Comparison of ENCODE assay signal across 21 cellular contexts in the genomic region with DNA sequence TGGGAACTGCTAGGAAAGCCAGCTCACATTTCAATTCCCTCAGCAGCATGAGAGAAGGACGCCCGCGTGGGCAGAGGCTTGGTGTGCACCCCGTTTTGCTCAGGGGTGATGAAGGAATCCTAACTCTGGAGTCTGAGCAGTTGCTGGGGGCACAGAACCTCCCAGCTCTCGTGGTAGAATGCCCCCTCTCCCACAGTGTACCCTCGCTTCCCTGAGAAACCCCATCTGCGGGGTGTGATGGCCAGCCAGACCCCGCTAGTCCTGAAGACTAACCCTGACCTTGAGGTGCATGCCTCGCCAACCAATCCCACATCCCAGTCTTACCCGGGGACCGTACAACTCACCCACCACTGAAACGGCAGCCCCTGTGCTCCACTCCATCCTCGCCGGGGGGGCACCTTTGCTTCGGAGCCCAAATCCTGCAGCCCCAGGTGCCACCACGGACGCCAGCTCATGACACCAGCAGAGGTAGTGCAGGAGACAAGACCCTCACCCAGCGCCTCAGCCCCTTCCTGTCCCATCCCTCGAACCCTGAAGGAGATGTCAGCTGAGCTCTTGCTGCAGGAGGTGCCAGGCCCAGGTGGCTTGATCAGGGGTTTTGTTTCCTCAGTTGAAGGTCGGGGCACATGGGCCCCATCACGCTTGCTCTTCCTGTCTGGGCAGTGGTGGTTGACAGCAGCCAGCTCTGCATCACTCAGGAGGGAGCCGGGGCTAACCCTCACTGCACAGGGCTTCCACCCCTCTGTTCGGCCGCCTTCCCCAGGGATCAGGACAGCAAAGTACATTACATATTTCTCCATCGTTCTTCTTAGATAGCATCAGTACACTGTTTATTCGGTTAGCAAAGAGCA.
DNase-seq lines count a peak whose midpoint lies in the region; ATAC-seq, FAIRE-seq and TF ChIP-seq lines count a peak whose summit lies in the region.
"Had no signal": no experiment of that assay in that cellular context is flagged by ENCODE, and none has a peak within 500 bp of the region (broad histone marks: within the 10 kb centered on the region; RNA-seq: fewer than 3 reads in every experiment).

No MANE protein-coding gene starts in this region.

- peak overlapping the region; percentile 3; the same call in 1 of the 2 replicates for H3K9ac ChIP-seq in BLaER1
- no peak overlapping the region for H3K9ac ChIP-seq in DND-41 (ENCODE audit: low read depth, low read length)
- H3K9ac ChIP-seq in H1 (replicated peaks in 1 of 4; ENCODE audit: extremely low read depth in 1 of 4, low read depth in 3 of 4, low read length in 3 of 4), result no peak overlapping the region

- H3K36me3 ChIP-seq in BLaER1, result peaks cover 45% of the 10 kb centered on the region
- H3K36me3 ChIP-seq in DND-41 (ENCODE audit: insufficient read depth, low read length), result peaks cover 10% of the 10 kb centered on the region
- H3K36me3 ChIP-seq in H1 (ENCODE audit: control insufficient read depth in 2 of 4, insufficient read depth in 4 of 4, low read length in 3 of 4), result no peaks in the 10 kb centered on the region
- no peaks in the 10 kb centered on the region for H3K36me3 ChIP-seq in osteoblast (ENCODE audit: insufficient read depth, low read length)
- H3K36me3 ChIP-seq in SJCRH30, result no peaks in the 10 kb centered on the region

- H3K14ac ChIP-seq in H1 (ENCODE audit: insufficient read length), result no peak overlapping the region

- H2AFZ ChIP-seq in DND-41 (ENCODE audit: low read depth, low read length), result no peak overlapping the region
- no peak overlapping the region for H2AFZ ChIP-seq in H1 (ENCODE audit: low read length)
- H2AFZ ChIP-seq in osteoblast (ENCODE audit: low read length), result no peak overlapping the region
- H2AFZ ChIP-seq: GM23338 had no signal

- no peak overlapping the region for H2BK12ac ChIP-seq in H1 (ENCODE audit: low read depth, low read length)

- no peak overlapping the region for H2AK5ac ChIP-seq in H1 (ENCODE audit: low read depth, low read length)

- no peak for TF ChIP-seq RAD21 in H1 (IDR thresholded peaks at IDR 0.05 in 1 of 2, conservative IDR thresholded peaks at IDR 0.05 in 1 of 2; ENCODE audit: low read depth in 2 of 2, low read length in 2 of 2)

- CTCF ChIA-PET in H1 (lab: Charles Lee; ENCODE audit: partially characterized antibody), result interaction anchor here (0.6 to 2.2 kb wide), 5 partner anchors 8 to 1581 kb away, joined by 3 to 6 read pairs (median 3); no protein-coding TSS in a partner anchor

- TF ChIP-seq CTCF in DND-41 (IDR thresholded peaks at IDR 0.05; ENCODE audit: borderline replicate concordance, extremely low read depth, low read length, poor library complexity, severe bottlenecking) (no peak), H1 (IDR thresholded peaks at IDR 0.05; ENCODE audit: control extremely low read depth in 1 of 3, insufficient read depth in 1 of 3, low read depth in 1 of 3, low read length in 3 of 3) (no peak), osteoblast (IDR thresholded peaks at IDR 0.05; ENCODE audit: extremely low read depth, low read depth, low read length) (no peak), foreskin keratinocyte (conservative IDR thresholded peaks at IDR 0.05) (no peak)

- peak overlapping the region; percentile 45; the same call in 1 of the 2 replicates for H4K8ac ChIP-seq in H1 (ENCODE audit: extremely low read depth, insufficient read depth, low read length)

- peak overlapping the region; percentile 47 for H3K4ac ChIP-seq in H1 (replicated peaks; ENCODE audit: insufficient read length, low read depth, low read length)

- H3K27ac ChIP-seq in BLaER1 (peak overlapping the region; percentile 54; the same call in 1 of the 2 replicates), DND-41 (ENCODE audit: low read length) (peak overlapping the region; percentile 35; the same call in 1 of the 2 replicates), H1 (ENCODE audit: low read depth, low read length) (no peak overlapping the region), osteoblast (ENCODE audit: low read depth, low read length) (no peak overlapping the region), foreskin keratinocyte (no peak overlapping the region), SJCRH30 (no peak overlapping the region)

- peaks cover 35% of the 10 kb centered on the region for H4K20me1 ChIP-seq in BLaER1
- peaks cover 13% of the 10 kb centered on the region for H4K20me1 ChIP-seq in DND-41 (ENCODE audit: insufficient read depth, low read length)
- H4K20me1 ChIP-seq in H1 (replicated peaks in 1 of 2; ENCODE audit: control insufficient read depth in 1 of 2, insufficient read depth in 2 of 2, low read length in 2 of 2), result no peaks in the 10 kb centered on the region
- peaks cover 7% of the 10 kb centered on the region for H4K20me1 ChIP-seq in osteoblast (ENCODE audit: insufficient read depth, low read length)

- H3K4me2 ChIP-seq in BLaER1, result peak overlapping the region; percentile 61
- no peak overlapping the region for H3K4me2 ChIP-seq in DND-41 (ENCODE audit: insufficient read depth, low read length)
- no peak overlapping the region for H3K4me2 ChIP-seq in H1 (ENCODE audit: insufficient read depth in 1 of 2, low read depth in 2 of 2, low read length in 2 of 2)
- no peak overlapping the region for H3K4me2 ChIP-seq in osteoblast (ENCODE audit: insufficient read depth, low read length)
- H3K4me2 ChIP-seq: GM23338 had no signal

- peak; percentile 66; the same call in 2 of the 3 replicates for ATAC-seq in DND-41 (ENCODE audit: insufficient read depth, low read depth)
- no peak for ATAC-seq in foreskin keratinocyte
- ATAC-seq in GM18502 (IDR thresholded peaks at IDR 0.05; ENCODE audit: poor library complexity, unreplicated experiment), result no peak
- ATAC-seq: Right ventricle myocardium inferior had no signal

- H3K4me1 ChIP-seq in BLaER1 (peaks cover 47% of the 10 kb centered on the region), DND-41 (ENCODE audit: insufficient read depth, low read length) (peaks cover 14% of the 10 kb centered on the region), H1 (replicated peaks in 1 of 4; ENCODE audit: control insufficient read depth in 3 of 4, insufficient read depth in 4 of 4, low read length in 3 of 4) (no peaks in the 10 kb centered on the region; a peak in 1 of 7 replicates), osteoblast (ENCODE audit: insufficient read depth, low read length) (peaks cover 19% of the 10 kb centered on the region), foreskin keratinocyte (no peaks in the 10 kb centered on the region), SJCRH30 (no peaks in the 10 kb centered on the region)

- H4K5ac ChIP-seq in H1 (ENCODE audit: insufficient read length, low read depth, low read length), result no peak overlapping the region

- H2BK15ac ChIP-seq in H1 (ENCODE audit: low read length), result no peak overlapping the region

- H4K91ac ChIP-seq in H1 (replicated peaks; ENCODE audit: insufficient read length, low read length), result no peak overlapping the region

- 89% methylated on average over 26 of the region's 26 CpGs; no CpG with 5 or more reads in 1 of the 2 experiments for WGBS in H1 (ENCODE audit: extremely low coverage in 1 of 2, insufficient coverage in 1 of 2, insufficient read length in 1 of 2, insufficient replicate concordance in 2 of 2, low coverage in 1 of 2, low lambda C conversion rate in 2 of 2, missing lambda C conversion rate in 1 of 2), 2 experiments

- H3K27me3 ChIP-seq in BLaER1 (no peaks in the 10 kb centered on the region), DND-41 (ENCODE audit: insufficient read depth, low read length, poor library complexity) (no peaks in the 10 kb centered on the region), H1 (replicated peaks in 1 of 4; ENCODE audit: control insufficient read depth in 3 of 4, extremely low read depth in 1 of 4, insufficient read depth in 3 of 4, low read length in 3 of 4) (no peaks in the 10 kb centered on the region), osteoblast (ENCODE audit: insufficient read depth, low read length) (no peaks in the 10 kb centered on the region), foreskin keratinocyte (no peaks in the 10 kb centered on the region), SJCRH30 (no peaks in the 10 kb centered on the region; the same call in 1 of the 2 replicates)

- H2BK20ac ChIP-seq in H1 (ENCODE audit: low read length), result no peak overlapping the region

- no peak for TF ChIP-seq EP300 in H1 (IDR thresholded peaks at IDR 0.05; ENCODE audit: borderline replicate concordance in 1 of 2, low read depth in 2 of 2, low read length in 2 of 2)

- POLR2A ChIA-PET in H1 (lab: Charles Lee; ENCODE audit: partially characterized antibody), result no interaction called here

- no peak overlapping the region for H3K56ac ChIP-seq in H1 (replicated peaks; ENCODE audit: insufficient read length, low read depth, low read length)

- no peak overlapping the region for H3K4me3 ChIP-seq in BLaER1
- no peak overlapping the region for H3K4me3 ChIP-seq in DND-41 (ENCODE audit: low read depth in 1 of 2, low read length in 2 of 2)
- H3K4me3 ChIP-seq in H1 (ENCODE audit: extremely low read depth in 1 of 4, insufficient read depth in 2 of 4, low read depth in 3 of 4, low read length in 4 of 4), result no peak overlapping the region
- no peak overlapping the region for H3K4me3 ChIP-seq in osteoblast (ENCODE audit: insufficient read depth, low read length)
- H3K4me3 ChIP-seq in SJCRH30, result no peak overlapping the region
- H3K4me3 ChIP-seq: GM23338 had no signal

- H3K18ac ChIP-seq in H1 (ENCODE audit: extremely low read depth, low read length), result no peak overlapping the region

- no peak overlapping the region for H2BK120ac ChIP-seq in H1 (replicated peaks; ENCODE audit: low read depth, low read length)

- H3K23ac ChIP-seq in H1 (ENCODE audit: insufficient read length), result no peak overlapping the region

- H3K79me2 ChIP-seq in DND-41 (ENCODE audit: insufficient read depth, low read length) (no peaks in the 10 kb centered on the region), H1 (ENCODE audit: control insufficient read depth in 1 of 2, insufficient read depth in 2 of 2, low read length in 2 of 2) (no peaks in the 10 kb centered on the region), osteoblast (ENCODE audit: insufficient read depth, low read length) (no peaks in the 10 kb centered on the region)

- H3K79me1 ChIP-seq in H1 (ENCODE audit: low read depth, low read length), result no peaks in the 10 kb centered on the region

- FAIRE-seq in H1 (lab: Jason Lieb, UNC), result no peak
- FAIRE-seq: A204.1, GM12891, HTR-8/SVneo had no signal

- H2BK5ac ChIP-seq in H1 (ENCODE audit: low read depth, low read length), result no peak overlapping the region; the same call in 1 of the 2 replicates

- H3K23me2 ChIP-seq in H1 (ENCODE audit: low read depth, low read length), result no peaks in the 10 kb centered on the region

- DNase-seq in DND-41, result peak; percentile 28
- DNase-seq in H1 (ENCODE audit: low read depth in 1 of 2, low spot score in 2 of 2), result no peak
- DNase-seq in osteoblast (ENCODE audit: insufficient read length, low spot score, missing footprints), result peak; percentile 56
- DNase-seq in DMS153 treated with DMSO at 0.1 percent for 48 hours (lab: John Stamatoyannopoulos, UW; ENCODE audit: unreplicated experiment), result no peak
- DNase-seq in foreskin keratinocyte, result no peak
- DNase-seq in SJCRH30, result no peak
- DNase-seq: COR-L47, HCEC 1CT, IMR-90, Karpas-422, NCI-H1417 treated with DMSO at 0.1 percent for 48 hours, NCI-H187, NCI-H446, NCI-H526 had no signal

- H3K9me3 ChIP-seq in BLaER1, result no peaks in the 10 kb centered on the region
- no peaks in the 10 kb centered on the region for H3K9me3 ChIP-seq in DND-41 (ENCODE audit: insufficient read depth, low read length, severe bottlenecking)
- H3K9me3 ChIP-seq in H1 (ENCODE audit: insufficient read depth in 2 of 2, low read depth in 1 of 2, low read length in 1 of 2), result no peaks in the 10 kb centered on the region
- no peaks in the 10 kb centered on the region for H3K9me3 ChIP-seq in osteoblast (ENCODE audit: low read depth, low read length)
- no peaks in the 10 kb centered on the region for H3K9me3 ChIP-seq in SJCRH30 (replicated peaks)

- no peak for TF ChIP-seq POLR2A in H1 (IDR thresholded peaks at IDR 0.05; ENCODE audit: control extremely low read depth in 1 of 2, low read depth in 2 of 2, low read length in 2 of 2)

Comparison
In these comparisons a context has a peak if more than half of its experiments do, and no peak if none do; other contexts are left out.
1. H3K27ac ChIP-seq: peak in BLaER1 (single experiment) and DND-41 (single experiment); none in H1 (single experiment), osteoblast (single experiment), foreskin keratinocyte (single experiment) and SJCRH30 (single experiment).
2. DNase-seq: peak in DND-41 (single experiment) and osteoblast (single experiment); none in H1 (0 of 2), DMS153 treated with DMSO at 0.1 percent for 48 hours (single experiment), foreskin keratinocyte (0 of 2) and SJCRH30 (0 of 2).